9 cellular contexts compared by ENCODE assay signal in genomic region chr20:32792316-32792715, GRCh38. TPM values are rescaled to one million over a fixed set of nuclear protein-coding genes. Genes with fewer than 3 reads are reported as not detected.
DNase-seq lines count a peak whose midpoint lies in the region; ATAC-seq lines count a peak whose summit lies in the region.
"Had no signal": no experiment of that assay in that cellular context is flagged by ENCODE, and none has a peak within 500 bp of the region (broad histone marks: within the 10 kb centered on the region; RNA-seq: fewer than 3 reads in every experiment).

No MANE protein-coding gene starts in this region.

- peak overlapping the region in 2 of 3 donors; percentile 87 to 89 for H3K27ac Mint-ChIP-seq in CD4-positive, CD25-positive, alpha-beta regulatory T cell
- no peak overlapping the region for H3K27ac Mint-ChIP-seq in stimulated activated naive CD8-positive, alpha-beta T cell treated with anti-CD3 and anti-CD28 coated beads, Interleukin-15, amount 100 ng/mL, for 72 hours

- H3K27me3 ChIP-seq in CD4-positive, CD25-positive, alpha-beta regulatory T cell (ENCODE audit: control insufficient read depth, insufficient read depth, low read length): no peaks in the 10 kb centered on the region

- H3K4me1 Mint-ChIP-seq in CD4-positive, CD25-positive, alpha-beta regulatory T cell: peaks cover 7 to 55% (median 26%) of the 10 kb centered on the region in 4 donors
- H3K4me1 Mint-ChIP-seq in stimulated activated naive CD8-positive, alpha-beta T cell treated with anti-CD3 and anti-CD28 coated beads, Interleukin-15, amount 100 ng/mL, for 72 hours: peaks cover 55% of the 10 kb centered on the region

- no peaks in the 10 kb centered on the region for H3K27me3 Mint-ChIP-seq in CD4-positive, CD25-positive, alpha-beta regulatory T cell
- H3K27me3 Mint-ChIP-seq in stimulated activated naive CD8-positive, alpha-beta T cell treated with anti-CD3 and anti-CD28 coated beads, Interleukin-15, amount 100 ng/mL, for 72 hours: no peaks in the 10 kb centered on the region

- no peaks in the 10 kb centered on the region for H3K36me3 ChIP-seq in CD4-positive, CD25-positive, alpha-beta regulatory T cell (ENCODE audit: control insufficient read depth, insufficient read depth, low read length)

- no peak overlapping the region for H3K4me3 Mint-ChIP-seq in CD4-positive, CD25-positive, alpha-beta regulatory T cell
- peak overlapping the region in 1 of 2 donors; percentile 33 for H3K4me3 Mint-ChIP-seq in stimulated activated naive CD8-positive, alpha-beta T cell treated with anti-CD3 and anti-CD28 coated beads, Interleukin-15, amount 100 ng/mL, for 72 hours

- ATAC-seq in CD4-positive, CD25-positive, alpha-beta regulatory T cell (ENCODE audit: low read depth in 2 of 2): no peak
- ATAC-seq in GM19452 (IDR thresholded peaks at IDR 0.05; ENCODE audit: unreplicated experiment): peak; percentile 72
- peak; percentile 90 for ATAC-seq in stimulated activated naive CD8-positive, alpha-beta T cell treated with anti-CD3 and anti-CD28 coated beads, Interleukin-15, amount 100 ng/mL, for 72 hours
- no peak for ATAC-seq in GM19395 (IDR thresholded peaks at IDR 0.05; ENCODE audit: unreplicated experiment)

- H3K27ac ChIP-seq in CD4-positive, CD25-positive, alpha-beta regulatory T cell (ENCODE audit: insufficient read depth, low read length, poor library complexity, severe bottlenecking): peak overlapping the region; percentile 15
- H3K27ac ChIP-seq: parathyroid adenoma had no signal

- no peaks in the 10 kb centered on the region for H3K9me3 Mint-ChIP-seq in CD4-positive, CD25-positive, alpha-beta regulatory T cell
- H3K9me3 Mint-ChIP-seq in stimulated activated naive CD8-positive, alpha-beta T cell treated with anti-CD3 and anti-CD28 coated beads, Interleukin-15, amount 100 ng/mL, for 72 hours: no peaks in the 10 kb centered on the region

- H3K4me1 ChIP-seq in CD4-positive, CD25-positive, alpha-beta regulatory T cell (ENCODE audit: control insufficient read depth, insufficient read depth, low read length, poor library complexity, severe bottlenecking): peaks cover 28% of the 10 kb centered on the region
- H3K4me1 ChIP-seq: parathyroid adenoma had no signal

- no peak overlapping the region for H3K4me3 ChIP-seq in CD4-positive, CD25-positive, alpha-beta regulatory T cell (ENCODE audit: low read depth, low read length)

- no peaks in the 10 kb centered on the region for H3K9me3 ChIP-seq in CD4-positive, CD25-positive, alpha-beta regulatory T cell (ENCODE audit: control insufficient read depth in 2 of 2, low read length in 2 of 2)

- no peaks in the 10 kb centered on the region for H3K36me3 Mint-ChIP-seq in CD4-positive, CD25-positive, alpha-beta regulatory T cell

- DNase-seq in CD4-positive, CD25-positive, alpha-beta regulatory T cell: no peak
- DNase-seq in LHCN-M2 (ENCODE audit: low read depth): peak; percentile 74
- peak; percentile 8 for DNase-seq in effector CD4-positive, alpha-beta T cell
- DNase-seq in stimulated activated naive CD8-positive, alpha-beta T cell treated with anti-CD3 and anti-CD28 coated beads, Interleukin-15, amount 100 ng/mL, for 72 hours: peak; percentile 34 to 56
- DNase-seq in NCI-H2227 (lab: John Stamatoyannopoulos, UW; ENCODE audit: unreplicated experiment): no peak
- DNase-seq in NCI-H2196 treated with DMSO at 0.1 percent for 48 hours (lab: John Stamatoyannopoulos, UW; ENCODE audit: unreplicated experiment): no peak

RNA-seq across cellular contexts. Expression of gene MAPRE1, which starts 27.4 kb away (rescaled TPM):
- total RNA-seq in CD4-positive, CD25-positive, alpha-beta regulatory T cell: 114 TPM
- polyA plus RNA-seq in CD4-positive, CD25-positive, alpha-beta regulatory T cell: 10 to 100 TPM; 81.3 to 99.4 (median 92.6) TPM
- total RNA-seq in LHCN-M2 (2014; rRNA removed): 152 and 158 TPM in 2 replicates
- 114 TPM for polyA plus RNA-seq in LHCN-M2 (2012)

RNA-seq across cellular contexts. Expression of gene DNMT3B, which starts 30.1 kb away (rescaled TPM):
- total RNA-seq in CD4-positive, CD25-positive, alpha-beta regulatory T cell: 0.47 TPM
- under 1 TPM in 1 of 4 donors, not detected in 3; 0.14 TPM for polyA plus RNA-seq in CD4-positive, CD25-positive, alpha-beta regulatory T cell
- total RNA-seq in LHCN-M2 (2014; rRNA removed): 1.2 TPM in 2 replicates
- 0.60 TPM for polyA plus RNA-seq in LHCN-M2 (2012)

RNA-seq across cellular contexts. Expression of gene COMMD7, which starts 49.0 kb away (rescaled TPM):
- 52.3 TPM for total RNA-seq in CD4-positive, CD25-positive, alpha-beta regulatory T cell
- 100 to 1,000 TPM; 120 to 157 (median 140) TPM for polyA plus RNA-seq in CD4-positive, CD25-positive, alpha-beta regulatory T cell
- 16.3 and 26.7 TPM in 2 replicates for total RNA-seq in LHCN-M2 (2014; rRNA removed)
- 53.4 TPM for polyA plus RNA-seq in LHCN-M2 (2012)

Comparison
In these comparisons a context has a peak if more than half of its experiments do, and no peak if none do; other contexts are left out.
1. ATAC-seq: peak in GM19452 (single experiment) and stimulated activated naive CD8-positive, alpha-beta T cell treated with anti-CD3 and anti-CD28 coated beads, Interleukin-15, amount 100 ng/mL, for 72 hours (single experiment); none in CD4-positive, CD25-positive, alpha-beta regulatory T cell (0 of 2) and GM19395 (single experiment).
2. DNase-seq: peak in LHCN-M2 (single experiment), effector CD4-positive, alpha-beta T cell (single experiment) and stimulated activated naive CD8-positive, alpha-beta T cell treated with anti-CD3 and anti-CD28 coated beads, Interleukin-15, amount 100 ng/mL, for 72 hours (2 of 2); none in CD4-positive, CD25-positive, alpha-beta regulatory T cell (0 of 3), NCI-H2227 (single experiment) and NCI-H2196 treated with DMSO at 0.1 percent for 48 hours (single experiment).
3. H3K27ac Mint-ChIP-seq: peak in CD4-positive, CD25-positive, alpha-beta regulatory T cell (2 of 3); none in stimulated activated naive CD8-positive, alpha-beta T cell treated with anti-CD3 and anti-CD28 coated beads, Interleukin-15, amount 100 ng/mL, for 72 hours (0 of 2).